ENCODE assay signal across 1 cellular context in the genomic region with DNA sequence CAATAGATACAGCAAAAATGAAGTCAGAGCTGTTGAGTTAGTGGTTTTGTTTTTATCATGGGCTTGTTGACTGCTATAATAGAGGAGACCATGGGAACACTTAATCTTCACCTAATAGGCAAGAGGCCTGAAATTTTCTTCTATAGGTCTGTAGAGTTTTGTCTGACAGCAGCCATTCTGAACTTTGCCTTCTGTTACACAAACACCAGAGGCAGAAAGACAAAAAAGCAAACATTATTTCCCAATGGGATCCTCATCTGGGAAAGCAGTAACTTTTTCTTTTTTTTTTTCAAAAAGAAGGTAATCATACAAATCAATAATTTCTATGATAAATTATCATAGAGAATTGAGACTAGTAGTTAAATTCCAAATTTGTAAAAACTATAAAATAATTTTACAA.
TF ChIP-seq lines count a peak whose summit lies in the region.

No MANE protein-coding gene starts in this region.

TF ChIP-seq in HepG2, 621 proteins besides CTCF, POLR2A, EP300 and RAD21 (continued from another document and continues in another):
- TF ChIP-seq, protein P1, sequence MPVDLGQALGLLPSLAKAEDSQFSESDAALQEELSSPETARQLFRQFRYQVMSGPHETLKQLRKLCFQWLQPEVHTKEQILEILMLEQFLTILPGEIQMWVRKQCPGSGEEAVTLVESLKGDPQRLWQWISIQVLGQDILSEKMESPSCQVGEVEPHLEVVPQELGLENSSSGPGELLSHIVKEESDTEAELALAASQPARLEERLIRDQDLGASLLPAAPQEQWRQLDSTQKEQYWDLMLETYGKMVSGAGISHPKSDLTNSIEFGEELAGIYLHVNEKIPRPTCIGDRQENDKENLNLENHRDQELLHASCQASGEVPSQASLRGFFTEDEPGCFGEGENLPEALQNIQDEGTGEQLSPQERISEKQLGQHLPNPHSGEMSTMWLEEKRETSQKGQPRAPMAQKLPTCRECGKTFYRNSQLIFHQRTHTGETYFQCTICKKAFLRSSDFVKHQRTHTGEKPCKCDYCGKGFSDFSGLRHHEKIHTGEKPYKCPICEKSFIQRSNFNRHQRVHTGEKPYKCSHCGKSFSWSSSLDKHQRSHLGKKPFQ (CRISPR knock-in tag; IDR thresholded peaks at IDR 0.05; ENCODE audit: insufficient replicate concordance) = no peak
- no peak for TF ChIP-seq ZNF883 (CRISPR knock-in tag; IDR thresholded peaks at IDR 0.05; ENCODE audit: not compliant biosample characterization)
- TF ChIP-seq, protein P2, sequence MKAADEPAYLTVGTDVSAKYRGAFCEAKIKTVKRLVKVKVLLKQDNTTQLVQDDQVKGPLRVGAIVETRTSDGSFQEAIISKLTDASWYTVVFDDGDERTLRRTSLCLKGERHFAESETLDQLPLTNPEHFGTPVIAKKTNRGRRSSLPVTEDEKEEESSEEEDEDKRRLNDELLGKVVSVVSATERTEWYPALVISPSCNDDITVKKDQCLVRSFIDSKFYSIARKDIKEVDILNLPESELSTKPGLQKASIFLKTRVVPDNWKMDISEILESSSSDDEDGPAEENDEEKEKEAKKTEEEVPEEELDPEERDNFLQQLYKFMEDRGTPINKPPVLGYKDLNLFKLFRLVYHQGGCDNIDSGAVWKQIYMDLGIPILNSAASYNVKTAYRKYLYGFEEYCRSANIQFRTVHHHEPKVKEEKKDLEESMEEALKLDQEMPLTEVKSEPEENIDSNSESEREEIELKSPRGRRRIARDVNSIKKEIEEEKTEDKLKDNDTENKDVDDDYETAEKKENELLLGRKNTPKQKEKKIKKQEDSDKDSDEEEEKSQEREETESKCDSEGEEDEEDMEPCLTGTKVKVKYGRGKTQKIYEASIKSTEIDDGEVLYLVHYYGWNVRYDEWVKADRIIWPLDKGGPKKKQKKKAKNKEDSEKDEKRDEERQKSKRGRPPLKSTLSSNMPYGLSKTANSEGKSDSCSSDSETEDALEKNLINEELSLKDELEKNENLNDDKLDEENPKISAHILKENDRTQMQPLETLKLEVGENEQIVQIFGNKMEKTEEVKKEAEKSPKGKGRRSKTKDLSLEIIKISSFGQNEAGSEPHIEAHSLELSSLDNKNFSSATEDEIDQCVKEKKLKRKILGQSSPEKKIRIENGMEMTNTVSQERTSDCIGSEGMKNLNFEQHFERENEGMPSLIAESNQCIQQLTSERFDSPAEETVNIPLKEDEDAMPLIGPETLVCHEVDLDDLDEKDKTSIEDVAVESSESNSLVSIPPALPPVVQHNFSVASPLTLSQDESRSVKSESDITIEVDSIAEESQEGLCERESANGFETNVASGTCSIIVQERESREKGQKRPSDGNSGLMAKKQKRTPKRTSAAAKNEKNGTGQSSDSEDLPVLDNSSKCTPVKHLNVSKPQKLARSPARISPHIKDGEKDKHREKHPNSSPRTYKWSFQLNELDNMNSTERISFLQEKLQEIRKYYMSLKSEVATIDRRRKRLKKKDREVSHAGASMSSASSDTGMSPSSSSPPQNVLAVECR (CRISPR knock-in tag; IDR thresholded peaks at IDR 0.05; ENCODE audit: borderline replicate concordance) = no peak
- TF ChIP-seq SOX13 (IDR thresholded peaks at IDR 0.05) = no peak
- TF ChIP-seq SOX13 (CRISPR knock-in tag; conservative IDR thresholded peaks at IDR 0.05 in 1 of 2, IDR thresholded peaks at IDR 0.05 in 1 of 2) = peak in 1 of 2 experiments; percentile 27; a peak in 1 of 4 replicates
- no peak for TF ChIP-seq ZNF678 (CRISPR knock-in tag; IDR thresholded peaks at IDR 0.05)
- peak; percentile 67; the same call in 1 of the 2 replicates for TF ChIP-seq TEF (CRISPR knock-in tag; IDR thresholded peaks at IDR 0.05)
- TF ChIP-seq YY1 (IDR thresholded peaks at IDR 0.05; ENCODE audit: insufficient read depth, insufficient replicate concordance, low read depth, low read length) = peak; percentile 20
- TF ChIP-seq, protein P3, sequence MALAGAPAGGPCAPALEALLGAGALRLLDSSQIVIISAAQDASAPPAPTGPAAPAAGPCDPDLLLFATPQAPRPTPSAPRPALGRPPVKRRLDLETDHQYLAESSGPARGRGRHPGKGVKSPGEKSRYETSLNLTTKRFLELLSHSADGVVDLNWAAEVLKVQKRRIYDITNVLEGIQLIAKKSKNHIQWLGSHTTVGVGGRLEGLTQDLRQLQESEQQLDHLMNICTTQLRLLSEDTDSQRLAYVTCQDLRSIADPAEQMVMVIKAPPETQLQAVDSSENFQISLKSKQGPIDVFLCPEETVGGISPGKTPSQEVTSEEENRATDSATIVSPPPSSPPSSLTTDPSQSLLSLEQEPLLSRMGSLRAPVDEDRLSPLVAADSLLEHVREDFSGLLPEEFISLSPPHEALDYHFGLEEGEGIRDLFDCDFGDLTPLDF (CRISPR knock-in tag; IDR thresholded peaks at IDR 0.05) = no peak
- no peak for TF ChIP-seq NR2F1 (CRISPR knock-in tag; IDR thresholded peaks at IDR 0.05)
- TF ChIP-seq ZNF644 (CRISPR knock-in tag; IDR thresholded peaks at IDR 0.05; ENCODE audit: low read depth) = peak; percentile 80
- TF ChIP-seq RCOR2 (CRISPR knock-in tag; IDR thresholded peaks at IDR 0.05) = no peak
- no peak for TF ChIP-seq SNAPC4 (CRISPR knock-in tag; IDR thresholded peaks at IDR 0.05)
- no peak for TF ChIP-seq ARID2 (CRISPR knock-in tag; IDR thresholded peaks at IDR 0.05; ENCODE audit: borderline replicate concordance)
- peak; percentile 68 for TF ChIP-seq HNF4G (IDR thresholded peaks at IDR 0.05; ENCODE audit: borderline replicate concordance, low read depth, low read length)
- TF ChIP-seq HNF4G (CRISPR knock-in tag; IDR thresholded peaks at IDR 0.05; ENCODE audit: borderline replicate concordance, low read depth) = no peak
- TF ChIP-seq ZBTB4 (CRISPR knock-in tag; IDR thresholded peaks at IDR 0.05; ENCODE audit: borderline replicate concordance) = no peak
- TF ChIP-seq, protein P4, sequence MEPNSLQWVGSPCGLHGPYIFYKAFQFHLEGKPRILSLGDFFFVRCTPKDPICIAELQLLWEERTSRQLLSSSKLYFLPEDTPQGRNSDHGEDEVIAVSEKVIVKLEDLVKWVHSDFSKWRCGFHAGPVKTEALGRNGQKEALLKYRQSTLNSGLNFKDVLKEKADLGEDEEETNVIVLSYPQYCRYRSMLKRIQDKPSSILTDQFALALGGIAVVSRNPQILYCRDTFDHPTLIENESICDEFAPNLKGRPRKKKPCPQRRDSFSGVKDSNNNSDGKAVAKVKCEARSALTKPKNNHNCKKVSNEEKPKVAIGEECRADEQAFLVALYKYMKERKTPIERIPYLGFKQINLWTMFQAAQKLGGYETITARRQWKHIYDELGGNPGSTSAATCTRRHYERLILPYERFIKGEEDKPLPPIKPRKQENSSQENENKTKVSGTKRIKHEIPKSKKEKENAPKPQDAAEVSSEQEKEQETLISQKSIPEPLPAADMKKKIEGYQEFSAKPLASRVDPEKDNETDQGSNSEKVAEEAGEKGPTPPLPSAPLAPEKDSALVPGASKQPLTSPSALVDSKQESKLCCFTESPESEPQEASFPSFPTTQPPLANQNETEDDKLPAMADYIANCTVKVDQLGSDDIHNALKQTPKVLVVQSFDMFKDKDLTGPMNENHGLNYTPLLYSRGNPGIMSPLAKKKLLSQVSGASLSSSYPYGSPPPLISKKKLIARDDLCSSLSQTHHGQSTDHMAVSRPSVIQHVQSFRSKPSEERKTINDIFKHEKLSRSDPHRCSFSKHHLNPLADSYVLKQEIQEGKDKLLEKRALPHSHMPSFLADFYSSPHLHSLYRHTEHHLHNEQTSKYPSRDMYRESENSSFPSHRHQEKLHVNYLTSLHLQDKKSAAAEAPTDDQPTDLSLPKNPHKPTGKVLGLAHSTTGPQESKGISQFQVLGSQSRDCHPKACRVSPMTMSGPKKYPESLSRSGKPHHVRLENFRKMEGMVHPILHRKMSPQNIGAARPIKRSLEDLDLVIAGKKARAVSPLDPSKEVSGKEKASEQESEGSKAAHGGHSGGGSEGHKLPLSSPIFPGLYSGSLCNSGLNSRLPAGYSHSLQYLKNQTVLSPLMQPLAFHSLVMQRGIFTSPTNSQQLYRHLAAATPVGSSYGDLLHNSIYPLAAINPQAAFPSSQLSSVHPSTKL (CRISPR knock-in tag; IDR thresholded peaks at IDR 0.05) = peak; percentile 55
- TF ChIP-seq CREM (IDR thresholded peaks at IDR 0.05) = no peak
- TF ChIP-seq CREM (CRISPR knock-in tag; IDR thresholded peaks at IDR 0.05) = no peak
- TF ChIP-seq ZNF749 (CRISPR knock-in tag; IDR thresholded peaks at IDR 0.05; ENCODE audit: borderline replicate concordance) = no peak
- TF ChIP-seq RBAK (CRISPR knock-in tag; IDR thresholded peaks at IDR 0.05) = 0 out of 2 replicates have a peak, but pooled peaks have one; percentile 54
- TF ChIP-seq ZNF256 (CRISPR knock-in tag; conservative IDR thresholded peaks at IDR 0.05) = no peak
- TF ChIP-seq CHD4 (IDR thresholded peaks at IDR 0.05; ENCODE audit: borderline replicate concordance, low read length) = no peak
- no peak for TF ChIP-seq ZKSCAN1 (IDR thresholded peaks at IDR 0.05; ENCODE audit: low read length)
- TF ChIP-seq CEBPB (IDR thresholded peaks at IDR 0.05; ENCODE audit: borderline replicate concordance, low read depth, low read length) = peak; percentile 74; the same call in 1 of the 2 replicates
- TF ChIP-seq NFYB (CRISPR knock-in tag; IDR thresholded peaks at IDR 0.05) = no peak
- no peak for TF ChIP-seq FOXK1 (CRISPR knock-in tag; IDR thresholded peaks at IDR 0.05; ENCODE audit: borderline replicate concordance, low read depth)
- TF ChIP-seq RNF2 (conservative IDR thresholded peaks at IDR 0.05; ENCODE audit: low read depth) = no peak
- no peak for TF ChIP-seq ZNF772 (CRISPR knock-in tag; IDR thresholded peaks at IDR 0.05)
